Comparison of ENCODE assay signal across 29 cellular contexts in genomic region chr10:66844176-66844947, GRCh38.
A peak's percentile ranks its signal among the peaks of the same experiment; 100 is the strongest.
DNase-seq lines count a peak whose midpoint lies in the region; ATAC-seq and TF ChIP-seq lines count a peak whose summit lies in the region.
"Had no signal": no experiment of that assay in that cellular context is flagged by ENCODE, and none has a peak within 500 bp of the region (broad histone marks: within the 10 kb centered on the region; RNA-seq: fewer than 3 reads in every experiment).

No MANE protein-coding gene starts in this region.

- H3K36me3 ChIP-seq in neural progenitor cell (no peaks in the 10 kb centered on the region), aorta (ENCODE audit: control insufficient read depth in 1 of 2, insufficient read depth in 2 of 2, low read length in 1 of 2) (no peaks in the 10 kb centered on the region), lower lobe of right lung (no peaks in the 10 kb centered on the region)
- H3K36me3 ChIP-seq: BLaER1, right atrium auricular region had no signal

- peak; percentile 11; the same call in 1 of the 2 replicates for TF ChIP-seq CTCF in C4-2B (conservative IDR thresholded peaks at IDR 0.05)
- TF ChIP-seq CTCF in chondrocyte (IDR thresholded peaks at IDR 0.05): peak; percentile 70
- peak; percentile 9 for TF ChIP-seq CTCF in neural progenitor cell (IDR thresholded peaks at IDR 0.05)
- TF ChIP-seq CTCF in lower lobe of right lung (IDR thresholded peaks at IDR 0.05): no peak

- H3K4me1 Mint-ChIP-seq in chondrocyte (ENCODE audit: low read depth) (peaks cover 13% of the 10 kb centered on the region), neural progenitor cell (no peaks in the 10 kb centered on the region)
- H3K4me1 Mint-ChIP-seq: activated T-helper 17 cell treated with anti-CD3 and anti-CD28 coated beads, Interleukin-2, amount 50 U/mL, for 72 hours; naive thymus-derived CD4-positive, alpha-beta T cell had no signal

- H3K9me3 Mint-ChIP-seq in chondrocyte (ENCODE audit: low read depth): no peaks in the 10 kb centered on the region
- peaks cover 2% of the 10 kb centered on the region for H3K9me3 Mint-ChIP-seq in neural progenitor cell
- H3K9me3 Mint-ChIP-seq: activated CD8-positive, alpha-beta T cell treated with anti-CD3 and anti-CD28 coated beads for 36 hours; T-helper 1 cell treated with Interleukin-12 subunit alpha and Interleukin-12 subunit beta and Interleukin-4 antibody, amounts not matched to agents 30 μg/mL and 1 μg/mL, for 36 hours had no signal

- no peaks in the 10 kb centered on the region for H4K20me1 ChIP-seq in neural progenitor cell (ENCODE audit: low read depth)
- H4K20me1 ChIP-seq: BLaER1 had no signal

- H3K4me3 ChIP-seq in neural progenitor cell: no peak overlapping the region
- H3K4me3 ChIP-seq in aorta (ENCODE audit: low read length in 2 of 2): no peak overlapping the region
- no peak overlapping the region for H3K4me3 ChIP-seq in lower lobe of right lung
- H3K4me3 ChIP-seq: BLaER1, dorsolateral prefrontal cortex, right atrium auricular region had no signal

- H3F3A ChIP-seq in neural progenitor cell (ENCODE audit: low read depth): no peaks in the 10 kb centered on the region

- H3K27ac Mint-ChIP-seq in chondrocyte (ENCODE audit: unreplicated experiment) (no peak overlapping the region), neural progenitor cell (no peak overlapping the region)
- H3K27ac Mint-ChIP-seq: activated CD8-positive, alpha-beta T cell treated with anti-CD3 and anti-CD28 coated beads for 36 hours; activated T-helper 17 cell treated with anti-CD3 and anti-CD28 coated beads, Interleukin-2, amount 50 U/mL, for 72 hours; naive thymus-derived CD4-positive, alpha-beta T cell; T-helper 1 cell treated with Interleukin-12 subunit alpha and Interleukin-12 subunit beta and Interleukin-4 antibody, amounts not matched to agents 30 μg/mL and 1 μg/mL, for 36 hours had no signal

- H3K27me3 ChIP-seq in neural progenitor cell (no peaks in the 10 kb centered on the region), aorta (ENCODE audit: control insufficient read depth in 1 of 2, insufficient read depth in 2 of 2, low read length in 1 of 2) (no peaks in the 10 kb centered on the region), lower lobe of right lung (ENCODE audit: low read depth) (no peaks in the 10 kb centered on the region)
- H3K27me3 ChIP-seq: BLaER1, dorsolateral prefrontal cortex, right atrium auricular region had no signal

- no peaks in the 10 kb centered on the region for H3K4me1 ChIP-seq in neural progenitor cell
- no peaks in the 10 kb centered on the region for H3K4me1 ChIP-seq in aorta (ENCODE audit: control insufficient read depth in 1 of 2, insufficient read depth in 2 of 2, low read length in 2 of 2)
- H3K4me1 ChIP-seq in lower lobe of right lung: no peaks in the 10 kb centered on the region
- H3K4me1 ChIP-seq: BLaER1, right atrium auricular region had no signal

- H3K4me3 Mint-ChIP-seq in chondrocyte (ENCODE audit: unreplicated experiment) (no peak overlapping the region), neural progenitor cell (no peak overlapping the region)
- H3K4me3 Mint-ChIP-seq: activated CD8-positive, alpha-beta T cell treated with anti-CD3 and anti-CD28 coated beads for 36 hours; activated T-helper 17 cell treated with anti-CD3 and anti-CD28 coated beads, Interleukin-2, amount 50 U/mL, for 72 hours; naive thymus-derived CD4-positive, alpha-beta T cell; T-helper 1 cell treated with Interleukin-12 subunit alpha and Interleukin-12 subunit beta and Interleukin-4 antibody, amounts not matched to agents 30 μg/mL and 1 μg/mL, for 36 hours had no signal

- H3K27me3 Mint-ChIP-seq in chondrocyte (ENCODE audit: low read depth) (no peaks in the 10 kb centered on the region), neural progenitor cell (ENCODE audit: insufficient read depth, low read depth) (no peaks in the 10 kb centered on the region)
- H3K27me3 Mint-ChIP-seq: activated CD8-positive, alpha-beta T cell treated with anti-CD3 and anti-CD28 coated beads for 36 hours; naive thymus-derived CD4-positive, alpha-beta T cell had no signal

- no peak overlapping the region for H3K27ac ChIP-seq in C4-2B
- no peak overlapping the region for H3K27ac ChIP-seq in neural progenitor cell
- H3K27ac ChIP-seq in aorta (ENCODE audit: low read depth in 1 of 2, low read length in 2 of 2): no peak overlapping the region
- H3K27ac ChIP-seq in lower lobe of right lung: no peak overlapping the region
- H3K27ac ChIP-seq: BLaER1, dorsolateral prefrontal cortex, HL-60, right atrium auricular region had no signal

- H3K9me3 ChIP-seq in neural progenitor cell (ENCODE audit: low read depth): no peaks in the 10 kb centered on the region
- peaks cover 1% of the 10 kb centered on the region for H3K9me3 ChIP-seq in aorta (ENCODE audit: control insufficient read depth, low read length)
- no peaks in the 10 kb centered on the region for H3K9me3 ChIP-seq in lower lobe of right lung
- H3K9me3 ChIP-seq: BLaER1, right atrium auricular region had no signal

- no peak overlapping the region for H3K9ac ChIP-seq in neural progenitor cell
- H3K9ac ChIP-seq: BLaER1 had no signal

- H3K79me2 ChIP-seq in neural progenitor cell (ENCODE audit: low read depth): no peaks in the 10 kb centered on the region

- 85 to 91% methylated on average over 1 of the region's 1 CpG for WGBS in aorta, 2 donors

- no peaks in the 10 kb centered on the region for H3K36me3 Mint-ChIP-seq in chondrocyte (ENCODE audit: low read depth)
- no peaks in the 10 kb centered on the region for H3K36me3 Mint-ChIP-seq in neural progenitor cell
- H3K36me3 Mint-ChIP-seq: naive thymus-derived CD4-positive, alpha-beta T cell had no signal

- no peak overlapping the region for H3K4me2 ChIP-seq in neural progenitor cell
- H3K4me2 ChIP-seq: BLaER1 had no signal

- H2AFZ ChIP-seq in neural progenitor cell (replicated peaks): no peak overlapping the region

- no peak for ATAC-seq in GM21360 (IDR thresholded peaks at IDR 0.05; ENCODE audit: unreplicated experiment)
- no peak for ATAC-seq in aorta (ENCODE audit: low FRiP score)
- no peak for ATAC-seq in lower lobe of right lung
- ATAC-seq: activated CD8-positive, alpha-beta T cell treated with anti-CD3 and anti-CD28 coated beads for 36 hours; activated T-helper 17 cell treated with anti-CD3 and anti-CD28 coated beads, Interleukin-2, amount 50 U/mL, for 72 hours; HepG2; naive thymus-derived CD4-positive, alpha-beta T cell had no signal

- intact Hi-C loops in aorta (cut with DNase I) (no loop called here), lower lobe of right lung (cut with DNase I) (no loop called here)

- peak; percentile 32 for DNase-seq in HT-29 (ENCODE audit: low spot score)
- no peak for DNase-seq in chondrocyte (ENCODE audit: low spot score)
- no peak for DNase-seq in neural progenitor cell (ENCODE audit: low spot score)
- DNase-seq in aorta: no peak
- DNase-seq in CD1c-positive myeloid dendritic cell (ENCODE audit: extremely low spot score): no peak
- DNase-seq in lower lobe of right lung: no peak
- DNase-seq: activated CD8-positive, alpha-beta T cell treated with anti-CD3 and anti-CD28 coated beads for 36 hours; activated naive CD4-positive, alpha-beta T cell treated with anti-CD3 and anti-CD28 coated beads, Interleukin-2, amount 50 U/mL, for 16 hours; COR-L47; DND-41; dorsolateral prefrontal cortex; GOT3; midbrain; naive thymus-derived CD4-positive, alpha-beta T cell; NCI-H1092 treated with DMSO at 0.1 percent for 48 hours; NCI-H1930; NCI-H226; NCI-H774; RPMI8226; stimulated activated CD4-positive, alpha-beta T cell treated with anti-CD3 and anti-CD28 coated beads, Interleukin-4, amount 100 ng/mL, for 1 hour; trophoblast cell had no signal
